1 cellular context compared by ENCODE assay signal in the genomic region with DNA sequence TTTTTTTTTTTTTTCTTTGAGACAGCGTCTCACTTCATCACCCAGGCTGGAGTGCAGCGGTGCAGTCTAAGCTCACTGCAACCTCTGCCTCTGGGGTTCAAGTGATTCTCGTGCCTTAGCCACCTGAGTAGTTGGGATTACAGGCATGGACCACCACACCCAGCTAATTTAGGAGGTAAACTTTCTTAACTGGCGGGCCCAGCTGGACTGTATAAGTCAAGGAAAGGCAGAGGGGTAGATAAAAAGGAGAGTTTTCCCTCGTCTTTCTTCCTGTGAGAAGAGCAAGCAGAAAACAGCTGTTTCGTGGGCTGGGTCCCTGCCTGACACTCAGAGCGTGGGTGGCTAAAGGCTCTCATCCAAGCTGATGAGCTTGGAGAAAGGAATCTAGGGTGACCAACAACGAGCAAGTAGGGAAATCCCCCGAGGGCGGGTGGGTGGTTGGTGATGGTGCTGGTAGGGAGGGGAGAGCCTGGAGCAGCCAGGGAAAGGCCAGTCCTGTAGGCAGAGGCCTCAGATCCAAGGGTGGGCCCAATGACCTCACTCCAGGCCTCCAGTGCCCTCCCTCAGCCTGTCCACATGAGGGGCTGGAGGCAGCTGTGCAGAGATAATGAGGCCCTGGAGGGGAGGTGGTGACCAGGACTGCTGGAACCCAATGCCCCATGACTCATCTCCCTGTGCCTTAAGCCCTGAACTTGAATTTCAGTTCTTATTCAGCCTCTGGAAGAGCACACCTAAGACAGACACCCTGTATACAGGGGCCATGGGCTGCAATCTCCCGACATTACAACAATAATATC.
TF ChIP-seq lines count a peak whose summit lies in the region.

No MANE protein-coding gene starts in this region.

TF ChIP-seq in HCT116, 20 proteins besides CTCF, POLR2A, EP300 and RAD21 (continued from another document):
- TF ChIP-seq POLR2AphosphoS5 (IDR thresholded peaks at IDR 0.05; ENCODE audit: low read depth, low read length) = no peak
- TF ChIP-seq SIN3A (IDR thresholded peaks at IDR 0.05; ENCODE audit: low read depth) = peak; percentile 51
- TF ChIP-seq, protein P1, sequence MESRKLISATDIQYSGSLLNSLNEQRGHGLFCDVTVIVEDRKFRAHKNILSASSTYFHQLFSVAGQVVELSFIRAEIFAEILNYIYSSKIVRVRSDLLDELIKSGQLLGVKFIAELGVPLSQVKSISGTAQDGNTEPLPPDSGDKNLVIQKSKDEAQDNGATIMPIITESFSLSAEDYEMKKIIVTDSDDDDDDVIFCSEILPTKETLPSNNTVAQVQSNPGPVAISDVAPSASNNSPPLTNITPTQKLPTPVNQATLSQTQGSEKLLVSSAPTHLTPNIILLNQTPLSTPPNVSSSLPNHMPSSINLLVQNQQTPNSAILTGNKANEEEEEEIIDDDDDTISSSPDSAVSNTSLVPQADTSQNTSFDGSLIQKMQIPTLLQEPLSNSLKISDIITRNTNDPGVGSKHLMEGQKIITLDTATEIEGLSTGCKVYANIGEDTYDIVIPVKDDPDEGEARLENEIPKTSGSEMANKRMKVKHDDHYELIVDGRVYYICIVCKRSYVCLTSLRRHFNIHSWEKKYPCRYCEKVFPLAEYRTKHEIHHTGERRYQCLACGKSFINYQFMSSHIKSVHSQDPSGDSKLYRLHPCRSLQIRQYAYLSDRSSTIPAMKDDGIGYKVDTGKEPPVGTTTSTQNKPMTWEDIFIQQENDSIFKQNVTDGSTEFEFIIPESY (IDR thresholded peaks at IDR 0.05; ENCODE audit: extremely low read depth, insufficient replicate concordance, low read length) = no peak
- TF ChIP-seq MAX (IDR thresholded peaks at IDR 0.05) = no peak
- TF ChIP-seq JUND (IDR thresholded peaks at IDR 0.05) = peak; percentile 47; the same call in 1 of the 2 replicates
- no peak for TF ChIP-seq CBX3 (IDR thresholded peaks at IDR 0.05; ENCODE audit: low read depth)
- TF ChIP-seq EZH2phosphoT487 (IDR thresholded peaks at IDR 0.05; ENCODE audit: borderline replicate concordance) = no peak
- no peak for TF ChIP-seq CEBPB (IDR thresholded peaks at IDR 0.05; ENCODE audit: low read depth)
- no peak for TF ChIP-seq ZFX (IDR thresholded peaks at IDR 0.05)
- TF ChIP-seq TCF7L2 (IDR thresholded peaks at IDR 0.05; ENCODE audit: borderline replicate concordance, extremely low read depth, insufficient read depth, insufficient read length) = no peak
- TF ChIP-seq SP1 (IDR thresholded peaks at IDR 0.05; ENCODE audit: low read depth) = peak; percentile 50
- no peak for TF ChIP-seq ATF3 (IDR thresholded peaks at IDR 0.05)
- TF ChIP-seq ZNF274 (IDR thresholded peaks at IDR 0.05; ENCODE audit: low read depth, low read length) = no peak
- TF ChIP-seq EZH2 (IDR thresholded peaks at IDR 0.05) = no peak
